In genomic region chr18:8747440-8747937, GRCh38 we compare ENCODE assay signal across 13 cellular contexts. TPM values are rescaled to one million over a fixed set of nuclear protein-coding genes. Genes with fewer than 3 reads are reported as not detected.
DNase-seq lines count a peak whose midpoint lies in the region; ATAC-seq, FAIRE-seq and TF ChIP-seq lines count a peak whose summit lies in the region.
"Had no signal": no experiment of that assay in that cellular context is flagged by ENCODE, and none has a peak within 500 bp of the region (broad histone marks: within the 10 kb centered on the region; RNA-seq: fewer than 3 reads in every experiment).

No MANE protein-coding gene starts in this region.

- peak overlapping the region; percentile 97 for H4K91ac ChIP-seq in mesenchymal stem cell (ENCODE audit: low read length)

- H3K4ac ChIP-seq in mesenchymal stem cell (ENCODE audit: low read depth in 1 of 2, low read length in 2 of 2), result peak overlapping the region; percentile 79 to 97

- peak overlapping the region; percentile 90 for H4K8ac ChIP-seq in mesenchymal stem cell (ENCODE audit: low read length)

- H3K4me3 ChIP-seq in coronary artery, result no peak overlapping the region
- no peak overlapping the region for H3K4me3 ChIP-seq in mesenchymal stem cell (ENCODE audit: insufficient read depth in 1 of 2, low read depth in 1 of 2, low read length in 2 of 2)

- peaks cover 4% of the 10 kb centered on the region for H3K9me3 Mint-ChIP-seq in stimulated activated effector memory CD8-positive, alpha-beta T cell treated with anti-CD3 and anti-CD28 coated beads, Interleukin-12 subunit alpha, Interleukin-12 subunit beta, amount 100 ng/mL, for 72 hours
- H3K9me3 Mint-ChIP-seq: effector memory CD8-positive, alpha-beta T cell had no signal

- H3K23ac ChIP-seq in mesenchymal stem cell (ENCODE audit: low read length in 2 of 2), result no peak overlapping the region

- peaks cover 33 to 89% of the 10 kb centered on the region in 2 experiments for H3K36me3 ChIP-seq in mesenchymal stem cell (ENCODE audit: control insufficient read depth in 1 of 2, insufficient read depth in 2 of 2, low read depth in 1 of 2, low read length in 2 of 2)

- peaks cover 42% of the 10 kb centered on the region for H3K4me1 ChIP-seq in mesenchymal stem cell (ENCODE audit: control insufficient read depth, insufficient read depth, low read depth, low read length)

- H3K4me1 Mint-ChIP-seq in stimulated activated effector memory CD8-positive, alpha-beta T cell treated with anti-CD3 and anti-CD28 coated beads, Interleukin-12 subunit alpha, Interleukin-12 subunit beta, amount 100 ng/mL, for 72 hours, result peaks cover 25% of the 10 kb centered on the region

- H2BK5ac ChIP-seq in mesenchymal stem cell (ENCODE audit: low read depth, low read length, poor library complexity, severe bottlenecking), result peak overlapping the region; percentile 96

- no peak overlapping the region for H2BK15ac ChIP-seq in mesenchymal stem cell (ENCODE audit: low read depth, poor library complexity, severe bottlenecking)

- 0% methylated on average over 6 of the region's 6 CpGs for WGBS in mesenchymal stem cell

- H3K27ac ChIP-seq in coronary artery (no peak overlapping the region), mesenchymal stem cell (ENCODE audit: low read length, poor library complexity, severe bottlenecking) (peak overlapping the region; percentile 94)

- no peak for TF ChIP-seq CTCF in coronary artery (IDR thresholded peaks at IDR 0.05)

- H2BK120ac ChIP-seq in mesenchymal stem cell (ENCODE audit: low read depth, low read length), result peak overlapping the region; percentile 56

- H2AFZ ChIP-seq in mesenchymal stem cell (ENCODE audit: low read depth, low read length), result no peak overlapping the region

- peak overlapping the region in 1 of 2 experiments; percentile 92 for H3K14ac ChIP-seq in mesenchymal stem cell (ENCODE audit: low read length in 2 of 2)

- peak overlapping the region; percentile 49 for H2AK5ac ChIP-seq in mesenchymal stem cell (ENCODE audit: low read length, severe bottlenecking)

- peak overlapping the region; percentile 81 to 100 for H2BK12ac ChIP-seq in mesenchymal stem cell (ENCODE audit: low read length in 2 of 2)

- H3K4me2 ChIP-seq in mesenchymal stem cell (ENCODE audit: low read length, poor library complexity, severe bottlenecking), result no peak overlapping the region

- no peaks in the 10 kb centered on the region for H3K36me3 Mint-ChIP-seq in stimulated activated effector memory CD8-positive, alpha-beta T cell treated with anti-CD3 and anti-CD28 coated beads, Interleukin-12 subunit alpha, Interleukin-12 subunit beta, amount 100 ng/mL, for 72 hours

- no peak overlapping the region for H3K4me3 Mint-ChIP-seq in stimulated activated effector memory CD8-positive, alpha-beta T cell treated with anti-CD3 and anti-CD28 coated beads, Interleukin-12 subunit alpha, Interleukin-12 subunit beta, amount 100 ng/mL, for 72 hours
- H3K4me3 Mint-ChIP-seq: activated naive CD8-positive, alpha-beta T cell; effector memory CD8-positive, alpha-beta T cell; T-helper 2 cell treated with Interferon-gamma antibody and Interleukin-4, amounts not matched to agents 5 μg/mL and 100 μg/mL, for 36 hours had no signal

- no peak for ATAC-seq in stimulated activated effector memory CD8-positive, alpha-beta T cell treated with anti-CD3 and anti-CD28 coated beads, Interleukin-12 subunit alpha, Interleukin-12 subunit beta, amount 100 ng/mL, for 72 hours
- ATAC-seq in HG03039 (IDR thresholded peaks at IDR 0.05; ENCODE audit: unreplicated experiment), result no peak
- ATAC-seq: effector memory CD8-positive, alpha-beta T cell had no signal

- no peak overlapping the region for H3K9ac ChIP-seq in mesenchymal stem cell (ENCODE audit: low read length)

- no peaks in the 10 kb centered on the region for H3K79me1 ChIP-seq in mesenchymal stem cell (replicated peaks; ENCODE audit: low read length, poor library complexity, severe bottlenecking)

- peak; percentile 81 for DNase-seq in AG08395 (ENCODE audit: low spot score)
- peak; percentile 88 for DNase-seq in HS-27A (ENCODE audit: low read depth)
- peak; percentile 36 for DNase-seq in coronary artery (ENCODE audit: low spot score)
- DNase-seq in mesenchymal stem cell, result peak; percentile 92
- DNase-seq in urothelium cell line (ENCODE audit: low spot score), result no peak
- DNase-seq in stimulated activated effector memory CD8-positive, alpha-beta T cell treated with anti-CD3 and anti-CD28 coated beads, Interleukin-12 subunit alpha, Interleukin-12 subunit beta, amount 100 ng/mL, for 72 hours (ENCODE audit: low spot score in 2 of 2), result no peak
- DNase-seq in activated effector memory CD4-positive, alpha-beta T cell treated with Interleukin-2 at 50 U/mL for 16 hours, result no peak
- DNase-seq: effector memory CD8-positive, alpha-beta T cell; NCI-H2081 had no signal

- H3K9me3 ChIP-seq in mesenchymal stem cell (ENCODE audit: control insufficient read depth, low read length), result no peaks in the 10 kb centered on the region

- H3K27me3 ChIP-seq in mesenchymal stem cell (ENCODE audit: control insufficient read depth in 1 of 2, insufficient read depth in 1 of 2, low read length in 2 of 2), result no peaks in the 10 kb centered on the region

- H3K27ac Mint-ChIP-seq in stimulated activated effector memory CD8-positive, alpha-beta T cell treated with anti-CD3 and anti-CD28 coated beads, Interleukin-12 subunit alpha, Interleukin-12 subunit beta, amount 100 ng/mL, for 72 hours, result no peak overlapping the region
- H3K27ac Mint-ChIP-seq: activated naive CD8-positive, alpha-beta T cell had no signal

- no peak for FAIRE-seq in urothelium cell line (lab: Jason Lieb, UNC)
- FAIRE-seq: H1 had no signal

- peak overlapping the region; percentile 64 to 98 for H3K18ac ChIP-seq in mesenchymal stem cell (ENCODE audit: low read depth in 1 of 2, low read length in 2 of 2)

RNA-seq across cellular contexts. Expression of gene MTCL1, which starts 42.1 kb away (rescaled TPM):
- polyA plus RNA-seq in mesenchymal stem cell (2013, experiment 1 of 2), result 15.4 TPM
- polyA plus RNA-seq in mesenchymal stem cell (2013, experiment 2 of 2), result 15.4 TPM

Comparison
In these comparisons a context has a peak if more than half of its experiments do, and no peak if none do; other contexts are left out.
1. DNase-seq: peak in AG08395 (single experiment), HS-27A (single experiment), coronary artery (single experiment) and mesenchymal stem cell (single experiment); none in urothelium cell line (single experiment), stimulated activated effector memory CD8-positive, alpha-beta T cell treated with anti-CD3 and anti-CD28 coated beads, Interleukin-12 subunit alpha, Interleukin-12 subunit beta, amount 100 ng/mL, for 72 hours (0 of 2) and activated effector memory CD4-positive, alpha-beta T cell treated with Interleukin-2 at 50 U/mL for 16 hours (single experiment).